Comparison of ENCODE assay signal across 1 cellular context in genomic region chr2:176668879-176669395, GRCh38.
TF ChIP-seq lines count a peak whose summit lies in the region.

No MANE protein-coding gene starts in this region.

TF ChIP-seq in GM12878, 131 proteins besides CTCF, POLR2A, EP300 and RAD21:
- TF ChIP-seq, protein P1, sequence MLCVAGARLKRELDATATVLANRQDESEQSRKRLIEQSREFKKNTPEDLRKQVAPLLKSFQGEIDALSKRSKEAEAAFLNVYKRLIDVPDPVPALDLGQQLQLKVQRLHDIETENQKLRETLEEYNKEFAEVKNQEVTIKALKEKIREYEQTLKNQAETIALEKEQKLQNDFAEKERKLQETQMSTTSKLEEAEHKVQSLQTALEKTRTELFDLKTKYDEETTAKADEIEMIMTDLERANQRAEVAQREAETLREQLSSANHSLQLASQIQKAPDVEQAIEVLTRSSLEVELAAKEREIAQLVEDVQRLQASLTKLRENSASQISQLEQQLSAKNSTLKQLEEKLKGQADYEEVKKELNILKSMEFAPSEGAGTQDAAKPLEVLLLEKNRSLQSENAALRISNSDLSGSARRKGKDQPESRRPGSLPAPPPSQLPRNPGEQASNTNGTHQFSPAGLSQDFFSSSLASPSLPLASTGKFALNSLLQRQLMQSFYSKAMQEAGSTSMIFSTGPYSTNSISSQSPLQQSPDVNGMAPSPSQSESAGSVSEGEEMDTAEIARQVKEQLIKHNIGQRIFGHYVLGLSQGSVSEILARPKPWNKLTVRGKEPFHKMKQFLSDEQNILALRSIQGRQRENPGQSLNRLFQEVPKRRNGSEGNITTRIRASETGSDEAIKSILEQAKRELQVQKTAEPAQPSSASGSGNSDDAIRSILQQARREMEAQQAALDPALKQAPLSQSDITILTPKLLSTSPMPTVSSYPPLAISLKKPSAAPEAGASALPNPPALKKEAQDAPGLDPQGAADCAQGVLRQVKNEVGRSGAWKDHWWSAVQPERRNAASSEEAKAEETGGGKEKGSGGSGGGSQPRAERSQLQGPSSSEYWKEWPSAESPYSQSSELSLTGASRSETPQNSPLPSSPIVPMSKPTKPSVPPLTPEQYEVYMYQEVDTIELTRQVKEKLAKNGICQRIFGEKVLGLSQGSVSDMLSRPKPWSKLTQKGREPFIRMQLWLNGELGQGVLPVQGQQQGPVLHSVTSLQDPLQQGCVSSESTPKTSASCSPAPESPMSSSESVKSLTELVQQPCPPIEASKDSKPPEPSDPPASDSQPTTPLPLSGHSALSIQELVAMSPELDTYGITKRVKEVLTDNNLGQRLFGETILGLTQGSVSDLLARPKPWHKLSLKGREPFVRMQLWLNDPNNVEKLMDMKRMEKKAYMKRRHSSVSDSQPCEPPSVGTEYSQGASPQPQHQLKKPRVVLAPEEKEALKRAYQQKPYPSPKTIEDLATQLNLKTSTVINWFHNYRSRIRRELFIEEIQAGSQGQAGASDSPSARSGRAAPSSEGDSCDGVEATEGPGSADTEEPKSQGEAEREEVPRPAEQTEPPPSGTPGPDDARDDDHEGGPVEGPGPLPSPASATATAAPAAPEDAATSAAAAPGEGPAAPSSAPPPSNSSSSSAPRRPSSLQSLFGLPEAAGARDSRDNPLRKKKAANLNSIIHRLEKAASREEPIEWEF (IDR thresholded peaks at IDR 0.05; ENCODE audit: insufficient replicate concordance, low read depth, low read length) = no peak
- TF ChIP-seq FOXM1 (IDR thresholded peaks at IDR 0.05; ENCODE audit: low read depth, low read length) = 0 out of 2 replicates have a peak, but pooled peaks have one; percentile 16
